1 cellular context compared by ENCODE assay signal in the genomic region with DNA sequence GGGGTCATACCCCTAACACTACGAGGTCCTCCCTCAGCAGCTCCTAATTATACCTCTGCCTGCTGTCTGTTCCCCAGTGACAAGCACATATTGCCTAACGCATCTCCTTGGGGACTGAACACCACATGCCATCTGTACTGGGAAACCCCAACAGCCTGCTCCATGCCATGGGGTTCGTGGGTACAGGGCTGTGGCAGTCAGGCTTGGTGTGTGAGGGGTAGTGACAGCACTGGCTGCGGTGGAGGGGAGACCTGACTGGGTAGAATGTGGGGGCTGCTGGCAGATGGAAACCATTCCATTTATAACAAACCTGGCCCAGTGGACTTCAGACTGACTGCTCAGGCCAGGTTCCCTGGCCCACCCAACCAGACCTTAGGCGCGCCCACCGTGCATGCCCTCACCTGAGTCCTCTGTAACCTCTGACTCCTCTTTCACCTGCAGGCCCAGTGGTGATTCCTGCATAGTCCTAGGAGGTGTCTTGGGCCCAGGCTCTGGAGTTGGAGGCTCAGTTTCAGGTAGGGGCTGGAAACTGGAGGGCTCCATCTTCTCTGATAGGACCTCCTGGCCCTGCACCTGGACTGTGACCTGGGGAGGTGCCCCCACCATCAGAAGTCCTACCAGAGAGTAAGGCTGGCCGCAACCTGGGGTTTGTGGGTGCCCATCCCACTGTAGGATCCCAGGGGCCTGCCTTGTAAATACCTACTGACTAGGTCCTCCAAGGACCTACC.
TF ChIP-seq lines count a peak whose summit lies in the region.

No MANE protein-coding gene starts in this region.

TF ChIP-seq in IMR-90, 13 proteins besides CTCF, POLR2A, EP300 and RAD21:
- TF ChIP-seq SMC3 (IDR thresholded peaks at IDR 0.05; ENCODE audit: low read depth, low read length) (no peak), BHLHE40 (IDR thresholded peaks at IDR 0.05; ENCODE audit: low read depth, low read length) (no peak), RCOR1 (IDR thresholded peaks at IDR 0.05; ENCODE audit: insufficient replicate concordance, low read length) (no peak), MAFK (IDR thresholded peaks at IDR 0.05; ENCODE audit: low read depth, low read length) (no peak), USF2 (IDR thresholded peaks at IDR 0.05; ENCODE audit: low read depth, low read length) (no peak), MAZ (IDR thresholded peaks at IDR 0.05; ENCODE audit: borderline replicate concordance, low read depth, low read length) (no peak), FOS (IDR thresholded peaks at IDR 0.05; ENCODE audit: low read depth, low read length) (no peak), NFE2L2 (IDR thresholded peaks at IDR 0.05; ENCODE audit: low read depth, low read length) (no peak), CHD1 (IDR thresholded peaks at IDR 0.05; ENCODE audit: low read depth, low read length) (no peak), MXI1 (IDR thresholded peaks at IDR 0.05; ENCODE audit: borderline replicate concordance, low read depth, low read length) (no peak)
- TF ChIP-seq, protein P1, sequence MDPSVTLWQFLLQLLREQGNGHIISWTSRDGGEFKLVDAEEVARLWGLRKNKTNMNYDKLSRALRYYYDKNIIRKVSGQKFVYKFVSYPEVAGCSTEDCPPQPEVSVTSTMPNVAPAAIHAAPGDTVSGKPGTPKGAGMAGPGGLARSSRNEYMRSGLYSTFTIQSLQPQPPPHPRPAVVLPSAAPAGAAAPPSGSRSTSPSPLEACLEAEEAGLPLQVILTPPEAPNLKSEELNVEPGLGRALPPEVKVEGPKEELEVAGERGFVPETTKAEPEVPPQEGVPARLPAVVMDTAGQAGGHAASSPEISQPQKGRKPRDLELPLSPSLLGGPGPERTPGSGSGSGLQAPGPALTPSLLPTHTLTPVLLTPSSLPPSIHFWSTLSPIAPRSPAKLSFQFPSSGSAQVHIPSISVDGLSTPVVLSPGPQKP (IDR thresholded peaks at IDR 0.05; ENCODE audit: borderline replicate concordance, low read depth, low read length) = no peak
